Comparison of ENCODE assay signal across 8 cellular contexts in the genomic region with DNA sequence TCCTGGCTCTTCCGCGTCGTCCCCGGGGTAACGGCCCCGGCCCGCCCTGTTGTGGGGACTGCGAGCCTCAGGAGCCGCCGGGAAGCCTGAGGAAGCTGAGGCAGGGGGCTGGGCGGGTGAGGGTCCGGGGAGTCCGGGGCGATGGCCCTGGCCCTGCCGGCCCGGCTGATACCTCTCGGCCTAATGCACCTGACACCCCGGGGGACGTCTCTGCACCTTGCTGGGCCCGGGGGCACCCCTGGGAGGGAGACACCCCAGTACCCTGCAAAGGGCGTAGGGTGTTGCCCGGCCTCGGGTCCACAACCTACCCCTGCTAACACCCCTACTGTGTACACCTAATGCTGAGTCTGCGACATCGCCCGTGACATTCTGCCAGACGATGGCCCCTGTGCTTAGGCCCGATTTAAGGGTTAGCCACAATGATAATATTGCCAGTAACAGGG. TPM values are rescaled to one million over a fixed set of nuclear protein-coding genes. Genes with fewer than 3 reads are reported as not detected.
DNase-seq lines count a peak whose midpoint lies in the region; ATAC-seq lines count a peak whose summit lies in the region.

No MANE protein-coding gene starts in this region.

- no peaks in the 10 kb centered on the region for H3K27me3 Mint-ChIP-seq in activated CD4-positive, alpha-beta memory T cell treated with anti-CD3 and anti-CD28 coated beads for 36 hours

- no CpG with 5 or more reads among the region's 28 CpGs for WGBS in iPS DF 6.9 (ENCODE audit: insufficient coverage, insufficient read length)

- intact Hi-C loops in activated CD4-positive, alpha-beta memory T cell treated with anti-CD3 and anti-CD28 coated beads for 36 hours (cut with micrococcal nuclease): loop anchor here (1.0 to 5.0 kb wide), 4 partner anchors 8 to 77 kb away; a partner anchor contains a TSS

- H3K4me3 ChIP-seq in iPS DF 6.9 (ENCODE audit: low read length): peak overlapping the region; percentile 91

- ATAC-seq in GM18517 (IDR thresholded peaks at IDR 0.05; ENCODE audit: unreplicated experiment) (peak; percentile 12), HG02852 (IDR thresholded peaks at IDR 0.05; ENCODE audit: unreplicated experiment) (peak; percentile 7)
- peak; percentile 3 for ATAC-seq in stimulated activated naive CD8-positive, alpha-beta T cell treated with anti-CD3 and anti-CD28 coated beads, Interleukin-15, Interleukin-2, amounts not matched to agents 100 U/mL and 50 U/mL, for 24 hours

- H3K27me3 ChIP-seq in iPS DF 6.9 (ENCODE audit: control insufficient read depth, insufficient read depth, low read length): no peaks in the 10 kb centered on the region

- H3K4me1 Mint-ChIP-seq in activated CD4-positive, alpha-beta memory T cell treated with anti-CD3 and anti-CD28 coated beads for 36 hours (ENCODE audit: low read depth): peaks cover 23% of the 10 kb centered on the region

- POLR2A ChIA-PET in activated CD4-positive, alpha-beta memory T cell treated with anti-CD3 and anti-CD28 coated beads for 36 hours (lab: Charles Lee): interaction anchor here (0.5 kb wide), 1 partner anchor 83 kb away, joined by 3 read pairs; no protein-coding TSS in a partner anchor

- H3K4me3 Mint-ChIP-seq in activated CD4-positive, alpha-beta memory T cell treated with anti-CD3 and anti-CD28 coated beads for 36 hours: peak overlapping the region; percentile 91

- 0 out of 2 replicates have a peak, but pooled peaks cover 4% of the 10 kb centered on the region for H3K36me3 ChIP-seq in iPS DF 6.9 (ENCODE audit: control insufficient read depth, insufficient read depth, low read length)

- H3K27ac ChIP-seq in iPS DF 6.9 (ENCODE audit: low read length): no peak overlapping the region

- H3K9me3 Mint-ChIP-seq in activated CD4-positive, alpha-beta memory T cell treated with anti-CD3 and anti-CD28 coated beads for 36 hours: no peaks in the 10 kb centered on the region

- H3K27ac Mint-ChIP-seq in activated CD4-positive, alpha-beta memory T cell treated with anti-CD3 and anti-CD28 coated beads for 36 hours: no peak overlapping the region

- H3K9me3 ChIP-seq in iPS DF 6.9 (ENCODE audit: control insufficient read depth, insufficient read depth, low read length): no peaks in the 10 kb centered on the region

- no peaks in the 10 kb centered on the region for H3K4me1 ChIP-seq in iPS DF 6.9 (ENCODE audit: control insufficient read depth, insufficient read depth, low read length)

- peaks cover 12% of the 10 kb centered on the region for H3K36me3 Mint-ChIP-seq in activated CD4-positive, alpha-beta memory T cell treated with anti-CD3 and anti-CD28 coated beads for 36 hours

- CTCF ChIA-PET in activated CD4-positive, alpha-beta memory T cell treated with anti-CD3 and anti-CD28 coated beads for 36 hours (lab: Charles Lee): interaction anchor here (0.8 to 1.4 kb wide), 3 partner anchors 23 to 40 kb away, joined by 3 to 5 read pairs (median 4); no protein-coding TSS in a partner anchor

- no peak for DNase-seq in activated CD4-positive, alpha-beta memory T cell treated with anti-CD3 and anti-CD28 coated beads for 36 hours
- no peak for DNase-seq in iPS DF 6.9 (ENCODE audit: low read depth, low spot score)
- DNase-seq in stimulated activated naive CD8-positive, alpha-beta T cell treated with anti-CD3 and anti-CD28 coated beads, Interleukin-15, Interleukin-2, amounts not matched to agents 100 U/mL and 50 U/mL, for 24 hours: no peak
- DNase-seq in activated gamma-delta T cell treated with Interleukin-2 at 50 U/mL for 16 hours: no peak
- DNase-seq in DMS79 treated with DMSO at 0.1 percent for 48 hours (lab: John Stamatoyannopoulos, UW): no peak
- no peak for DNase-seq in NCI-H2029 (lab: John Stamatoyannopoulos, UW)

RNA-seq across cellular contexts. Expression of a gene that starts 0.4 kb away (rescaled TPM):
- total RNA-seq in activated CD4-positive, alpha-beta memory T cell treated with anti-CD3 and anti-CD28 coated beads for 36 hours: 10 to 100 TPM; 85.4 to 86.1 TPM

RNA-seq across cellular contexts. Expression of a gene that starts 7.8 kb away (rescaled TPM):
- 100 to 1,000 TPM; 334 to 346 TPM for total RNA-seq in activated CD4-positive, alpha-beta memory T cell treated with anti-CD3 and anti-CD28 coated beads for 36 hours

RNA-seq across cellular contexts. Expression of a gene that starts 16.6 kb away (rescaled TPM):
- 10 to 100 TPM; 20.7 to 22.0 TPM for total RNA-seq in activated CD4-positive, alpha-beta memory T cell treated with anti-CD3 and anti-CD28 coated beads for 36 hours
